ENCODE assay signal across 8 cellular contexts in the genomic region with DNA sequence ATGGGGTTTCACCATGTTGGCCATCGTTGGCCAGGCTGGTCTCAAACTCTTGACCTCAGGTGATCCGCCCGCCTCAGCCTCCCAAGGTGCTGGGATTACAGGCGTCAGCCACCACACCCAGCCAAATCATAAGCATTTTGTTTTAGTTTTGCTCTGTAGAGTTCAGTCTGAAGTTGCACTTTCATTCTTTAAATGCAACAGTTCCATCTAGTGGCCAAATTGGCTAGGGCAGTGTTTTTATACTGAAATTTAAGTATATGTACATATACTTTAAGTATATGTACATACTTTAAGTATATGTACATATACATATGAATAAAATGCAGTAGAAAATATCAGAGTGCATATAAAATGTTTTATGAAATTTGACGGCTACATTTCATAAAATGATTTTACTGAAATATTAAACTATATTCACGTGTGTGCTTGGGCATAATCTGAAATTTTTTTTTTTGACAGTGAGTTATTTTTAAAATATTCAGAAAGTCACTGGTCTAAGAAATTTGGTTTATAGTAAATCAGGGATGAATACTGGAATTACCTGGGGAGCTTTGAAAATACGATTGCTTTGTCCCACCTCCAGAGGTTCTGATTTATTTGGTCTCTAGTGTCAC.
A peak's percentile ranks its signal among the peaks of the same experiment; 100 is the strongest.
DNase-seq lines count a peak whose midpoint lies in the region; ATAC-seq and TF ChIP-seq lines count a peak whose summit lies in the region.

No MANE protein-coding gene starts in this region.

- H3K4me1 Mint-ChIP-seq in endothelial cell (ENCODE audit: unreplicated experiment) (no peaks in the 10 kb centered on the region), neural crest cell (peaks cover 52% of the 10 kb centered on the region)

- H3K9me3 Mint-ChIP-seq in endothelial cell (ENCODE audit: unreplicated experiment) (no peaks in the 10 kb centered on the region), neural crest cell (no peaks in the 10 kb centered on the region)

- CTCF ChIA-PET in RWPE1 (lab: Yijun Ruan, JAX) = interaction anchor here (0.5 to 0.7 kb wide), 5 partner anchors 10 to 976 kb away, joined by 3 to 4 read pairs (median 3); no protein-coding TSS in a partner anchor

- ATAC-seq in GM21786 (IDR thresholded peaks at IDR 0.05; ENCODE audit: unreplicated experiment) = peak; percentile 56

- peak; percentile 19 to 34 for DNase-seq in stimulated activated CD4-positive, alpha-beta T cell treated with anti-CD3 and anti-CD28 coated beads, Interleukin-2, amount 100 ng/mL, for 48 hours
- DNase-seq in stimulated activated CD4-positive, alpha-beta T cell treated with anti-CD3 and anti-CD28 coated beads, Interleukin-12 subunit alpha, Interleukin-12 subunit beta, amount 100 ng/mL, for 4 hours = no peak
- peak; percentile 66 for DNase-seq in KBM-7
- peak; percentile 26 for DNase-seq in RWPE1 (ENCODE audit: low spot score)
- DNase-seq in endothelial cell (ENCODE audit: low spot score) = peak; percentile 52
- DNase-seq in neural crest cell (ENCODE audit: low read depth, low spot score) = peak; percentile 50
- DNase-seq in cerebellar nuclear complex (lab: John Stamatoyannopoulos, UW) = no peak

- in situ Hi-C loops in KBM-7 (cut with MboI; ENCODE audit: low pct_unique_long_range_greater_than_20kb, low sequenced_read_pairs) = no loop called here

- no peak overlapping the region for H3K27ac Mint-ChIP-seq in endothelial cell (ENCODE audit: unreplicated experiment)
- no peak overlapping the region for H3K27ac Mint-ChIP-seq in neural crest cell (ENCODE audit: unreplicated experiment)

- TF ChIP-seq CTCF in RWPE1 (conservative IDR thresholded peaks at IDR 0.05; ENCODE audit: low read depth) (peak; percentile 82), endothelial cell (IDR thresholded peaks at IDR 0.05; ENCODE audit: unreplicated experiment) (peak; percentile 86), neural crest cell (conservative IDR thresholded peaks at IDR 0.05) (peak; percentile 89)

- H3K36me3 Mint-ChIP-seq in endothelial cell (ENCODE audit: low read depth, unreplicated experiment) (no peaks in the 10 kb centered on the region), neural crest cell (ENCODE audit: low read depth) (no peaks in the 10 kb centered on the region)

- H3K27ac ChIP-seq in RWPE1 = no peak overlapping the region

- POLR2A ChIA-PET in RWPE1 (lab: Yijun Ruan, JAX; ENCODE audit: low non-redundant PET) = no interaction called here

- H3K27me3 Mint-ChIP-seq in endothelial cell (ENCODE audit: unreplicated experiment) (peaks cover 3% of the 10 kb centered on the region), neural crest cell (ENCODE audit: low read depth) (no peaks in the 10 kb centered on the region)

- H3K4me3 Mint-ChIP-seq in endothelial cell (ENCODE audit: unreplicated experiment) (no peak overlapping the region), neural crest cell (no peak overlapping the region)

Comparison
In these comparisons a context has a peak if more than half of its experiments do, and no peak if none do; other contexts are left out.
1. DNase-seq: peak in stimulated activated CD4-positive, alpha-beta T cell treated with anti-CD3 and anti-CD28 coated beads, Interleukin-2, amount 100 ng/mL, for 48 hours (2 of 2), KBM-7 (single experiment), RWPE1 (single experiment), endothelial cell (single experiment) and neural crest cell (single experiment); none in stimulated activated CD4-positive, alpha-beta T cell treated with anti-CD3 and anti-CD28 coated beads, Interleukin-12 subunit alpha, Interleukin-12 subunit beta, amount 100 ng/mL, for 4 hours (single experiment) and cerebellar nuclear complex (0 of 2).
2. Peak in every context shown above with its lines, with median percentiles within 50 percentile points of each other: CTCF ChIP-seq.